Comparison of ENCODE assay signal across 17 cellular contexts in genomic region chr6:132003516-132004178, GRCh38.
"Had no signal": no experiment of that assay in that cellular context is flagged by ENCODE, and none has a peak within 500 bp of the region (broad histone marks: within the 10 kb centered on the region; RNA-seq: fewer than 3 reads in every experiment).

No MANE protein-coding gene starts in this region.

- H3K27me3 ChIP-seq: tibial artery had no signal

- H3K36me3 Mint-ChIP-seq: T-cell had no signal

- DNase-seq: activated CD4-positive, alpha-beta T cell treated with anti-CD3 and anti-CD28 coated beads, Interleukin-2, amount 50 U/mL, for 1 hour; activated CD8-positive, alpha-beta memory T cell treated with anti-CD3 and anti-CD28 coated beads, Interleukin-2, amount 50 U/mL, for 48 hours; activated effector memory CD4-positive, alpha-beta T cell treated with anti-CD3 and anti-CD28 coated beads, Interleukin-2, amount 50 U/mL, for 16 hours; activated naive CD4-positive, alpha-beta T cell treated with anti-CD3 and anti-CD28 coated beads, Interleukin-2, amount 50 U/mL, for 16 hours; activated T-cell treated with anti-CD3 and anti-CD28 coated beads, Interleukin-2, amount 50 U/mL, for 48 hours; aorta; effector CD8-positive, alpha-beta T cell; foreskin melanocyte; kidney glomerular epithelial cell; left ventricle myocardium inferior; nephron progenitor cell; nucleus accumbens; retina; stimulated activated CD4-positive, alpha-beta T cell treated with anti-CD3 and anti-CD28 coated beads, Interleukin-2, amount 100 ng/mL, for 24 hours; stimulated activated naive CD4-positive, alpha-beta T cell treated with Interleukin-2 at 50 U/mL for 16 hours; T-cell; tibial artery had no signal

- H3K27ac ChIP-seq: left ventricle myocardium inferior, tibial artery had no signal

- H3K27ac Mint-ChIP-seq: nephron progenitor cell, T-cell had no signal

- H3K36me3 ChIP-seq: left ventricle myocardium inferior, tibial artery had no signal

- H3K4me3 ChIP-seq: left ventricle myocardium inferior, tibial artery had no signal

- H3K4me3 Mint-ChIP-seq: nephron progenitor cell, T-cell had no signal

- ATAC-seq: T-cell had no signal

- H3K4me1 Mint-ChIP-seq: nephron progenitor cell, T-cell had no signal
